ENCODE assay signal across 20 cellular contexts in the genomic region with DNA sequence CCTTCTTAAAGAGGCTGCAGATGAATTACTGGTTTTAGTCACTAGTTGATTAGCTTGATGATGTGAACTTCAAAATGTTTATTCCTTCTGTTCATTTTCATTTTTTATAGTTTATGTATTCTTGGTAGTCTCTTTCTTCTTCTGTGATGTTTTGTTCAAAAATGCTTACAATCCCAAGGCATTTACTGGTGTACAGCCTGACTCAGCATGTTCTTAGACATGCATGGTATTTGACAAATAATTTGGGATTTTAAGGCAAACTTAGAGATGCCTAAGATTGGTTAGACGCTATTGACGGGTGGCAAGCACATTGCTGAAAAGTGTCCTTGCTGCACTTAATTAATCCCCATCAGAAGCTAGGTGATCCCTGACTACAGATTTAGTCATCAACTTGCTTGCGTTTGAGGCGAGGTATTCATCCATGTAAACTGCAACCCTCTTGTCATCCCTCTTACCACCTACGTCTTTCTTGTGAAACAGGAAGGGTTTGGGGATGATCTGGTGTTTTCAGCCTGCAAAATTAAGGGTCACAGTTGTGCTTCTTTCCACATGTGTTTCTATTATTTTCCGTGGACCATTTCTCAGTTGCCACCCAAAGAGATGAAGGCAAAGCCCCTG.
"Had no signal": no experiment of that assay in that cellular context is flagged by ENCODE, and none has a peak within 500 bp of the region (broad histone marks: within the 10 kb centered on the region; RNA-seq: fewer than 3 reads in every experiment).

No MANE protein-coding gene starts in this region.

- H3K9me3 Mint-ChIP-seq: activated T-helper 2 cell treated with anti-CD3 and anti-CD28 coated beads, Interferon-gamma antibody, Interleukin-2, Interleukin-4, amounts not matched to agents 10 μg/mL and 5 μg/mL and 100 μg/mL, durations not matched to agents 14 hours and 24 hours and 36 hours had no signal

- DNase-seq: activated CD4-positive, alpha-beta T cell treated with anti-CD3 and anti-CD28 coated beads for 1 hour; activated CD4-positive, alpha-beta T cell treated with anti-CD3 and anti-CD28 coated beads, Interleukin-2, amount 50 U/mL, for 1 hour; activated CD8-positive, alpha-beta T cell treated with anti-CD3 and anti-CD28 coated beads for 36 hours; activated naive CD8-positive, alpha-beta T cell treated with anti-CD3 and anti-CD28 coated beads, Interleukin-2, amount 50 U/mL, for 24 hours; activated T-cell treated with anti-CD3 and anti-CD28 coated beads, Interleukin-2, amount 50 U/mL, for 48 hours; amygdala; effector CD8-positive, alpha-beta T cell; glutamatergic neuron; left cardiac atrium; left ventricle myocardium superior; spleen; stimulated activated naive CD4-positive, alpha-beta T cell; T-helper 2 cell; tibial artery had no signal

- H3K4me3 ChIP-seq: spleen, suprapubic skin, tibial artery had no signal

- H3K4me1 Mint-ChIP-seq: activated naive CD4-positive, alpha-beta T cell treated with anti-CD3 and anti-CD28 coated beads, Interleukin-2, amount 50 U/mL, for 24 hours; activated naive CD8-positive, alpha-beta T cell treated with anti-CD3 and anti-CD28 coated beads, Interleukin-2, amount 50 U/mL, for 24 hours; nephron; WTC11 had no signal

- H3K27me3 Mint-ChIP-seq: activated CD8-positive, alpha-beta T cell treated with anti-CD3 and anti-CD28 coated beads for 36 hours; activated naive CD4-positive, alpha-beta T cell treated with anti-CD3 and anti-CD28 coated beads, Interleukin-2, amount 50 U/mL, for 24 hours; activated naive CD8-positive, alpha-beta T cell treated with anti-CD3 and anti-CD28 coated beads, Interleukin-2, amount 50 U/mL, for 24 hours; progenitor cell of endocrine pancreas had no signal

- H3K4me3 Mint-ChIP-seq: activated CD8-positive, alpha-beta T cell treated with anti-CD3 and anti-CD28 coated beads for 36 hours; activated naive CD4-positive, alpha-beta T cell treated with anti-CD3 and anti-CD28 coated beads, Interleukin-2, amount 50 U/mL, for 24 hours; activated naive CD8-positive, alpha-beta T cell treated with anti-CD3 and anti-CD28 coated beads, Interleukin-2, amount 50 U/mL, for 24 hours; nephron; WTC11 had no signal

- H3K27ac Mint-ChIP-seq: activated CD8-positive, alpha-beta T cell treated with anti-CD3 and anti-CD28 coated beads for 36 hours; activated naive CD4-positive, alpha-beta T cell treated with anti-CD3 and anti-CD28 coated beads, Interleukin-2, amount 50 U/mL, for 24 hours; activated naive CD8-positive, alpha-beta T cell treated with anti-CD3 and anti-CD28 coated beads, Interleukin-2, amount 50 U/mL, for 24 hours; activated T-helper 2 cell treated with anti-CD3 and anti-CD28 coated beads, Interferon-gamma antibody, Interleukin-2, Interleukin-4, amounts not matched to agents 10 μg/mL and 5 μg/mL and 100 μg/mL, durations not matched to agents 14 hours and 24 hours and 36 hours; nephron; progenitor cell of endocrine pancreas; WTC11 had no signal

- H3K36me3 Mint-ChIP-seq: activated naive CD4-positive, alpha-beta T cell treated with anti-CD3 and anti-CD28 coated beads, Interleukin-2, amount 50 U/mL, for 24 hours; WTC11 had no signal

- ATAC-seq: activated CD8-positive, alpha-beta T cell treated with anti-CD3 and anti-CD28 coated beads for 36 hours; activated naive CD8-positive, alpha-beta T cell treated with anti-CD3 and anti-CD28 coated beads, Interleukin-2, amount 50 U/mL, for 24 hours; left cardiac atrium; left ventricle myocardium superior; WTC11 had no signal
